ENCODE assay signal across 8 cellular contexts in the genomic region with DNA sequence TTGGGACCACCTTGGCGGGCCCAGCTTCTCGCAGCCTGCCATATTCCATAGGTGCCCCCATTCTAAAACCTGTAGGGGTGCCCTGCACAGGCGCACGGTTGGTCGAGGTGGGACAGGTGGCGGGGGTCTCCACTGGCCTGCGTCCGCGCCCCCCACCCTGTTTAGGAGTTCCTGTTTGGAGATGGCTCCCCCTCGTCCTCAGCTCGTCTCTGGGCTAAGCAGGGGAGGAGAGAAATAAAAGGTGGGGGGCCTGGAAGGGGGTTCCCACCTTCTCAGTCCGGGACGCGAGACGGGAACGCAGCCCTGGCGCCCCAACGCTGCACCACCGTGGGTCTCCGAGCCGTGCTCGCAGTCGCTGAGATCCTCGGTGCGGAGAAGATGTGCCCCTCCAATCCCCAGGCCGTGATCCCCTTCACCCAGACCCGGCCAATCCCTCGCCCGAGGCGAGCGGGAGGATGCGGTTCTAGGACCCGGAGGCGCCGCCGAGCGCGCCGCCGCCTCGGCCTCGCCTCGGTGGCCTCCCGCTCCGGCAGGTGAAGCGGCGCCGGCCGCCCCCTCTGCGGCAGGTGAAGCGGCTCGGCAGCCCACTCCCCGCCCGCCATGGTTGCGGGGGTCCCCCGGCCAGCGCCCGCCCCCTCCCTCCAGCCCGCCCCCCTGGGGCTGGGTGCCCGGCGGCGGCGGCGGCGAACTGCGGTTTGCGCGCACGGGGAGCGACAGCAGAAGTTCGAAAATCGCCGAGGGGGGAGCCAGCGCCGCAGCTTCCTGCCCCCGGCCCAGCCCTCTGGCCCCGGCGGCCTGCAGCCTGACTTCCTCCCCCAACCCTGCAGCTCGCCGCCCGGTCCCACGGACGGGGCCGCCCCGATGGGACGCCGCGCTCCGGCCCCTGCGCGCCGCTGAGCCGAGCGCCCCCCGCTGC. TPM values are rescaled to one million over a fixed set of nuclear protein-coding genes. Genes with fewer than 3 reads are reported as not detected.
DNase-seq lines count a peak whose midpoint lies in the region; ATAC-seq and TF ChIP-seq lines count a peak whose summit lies in the region.

A gene with protein sequence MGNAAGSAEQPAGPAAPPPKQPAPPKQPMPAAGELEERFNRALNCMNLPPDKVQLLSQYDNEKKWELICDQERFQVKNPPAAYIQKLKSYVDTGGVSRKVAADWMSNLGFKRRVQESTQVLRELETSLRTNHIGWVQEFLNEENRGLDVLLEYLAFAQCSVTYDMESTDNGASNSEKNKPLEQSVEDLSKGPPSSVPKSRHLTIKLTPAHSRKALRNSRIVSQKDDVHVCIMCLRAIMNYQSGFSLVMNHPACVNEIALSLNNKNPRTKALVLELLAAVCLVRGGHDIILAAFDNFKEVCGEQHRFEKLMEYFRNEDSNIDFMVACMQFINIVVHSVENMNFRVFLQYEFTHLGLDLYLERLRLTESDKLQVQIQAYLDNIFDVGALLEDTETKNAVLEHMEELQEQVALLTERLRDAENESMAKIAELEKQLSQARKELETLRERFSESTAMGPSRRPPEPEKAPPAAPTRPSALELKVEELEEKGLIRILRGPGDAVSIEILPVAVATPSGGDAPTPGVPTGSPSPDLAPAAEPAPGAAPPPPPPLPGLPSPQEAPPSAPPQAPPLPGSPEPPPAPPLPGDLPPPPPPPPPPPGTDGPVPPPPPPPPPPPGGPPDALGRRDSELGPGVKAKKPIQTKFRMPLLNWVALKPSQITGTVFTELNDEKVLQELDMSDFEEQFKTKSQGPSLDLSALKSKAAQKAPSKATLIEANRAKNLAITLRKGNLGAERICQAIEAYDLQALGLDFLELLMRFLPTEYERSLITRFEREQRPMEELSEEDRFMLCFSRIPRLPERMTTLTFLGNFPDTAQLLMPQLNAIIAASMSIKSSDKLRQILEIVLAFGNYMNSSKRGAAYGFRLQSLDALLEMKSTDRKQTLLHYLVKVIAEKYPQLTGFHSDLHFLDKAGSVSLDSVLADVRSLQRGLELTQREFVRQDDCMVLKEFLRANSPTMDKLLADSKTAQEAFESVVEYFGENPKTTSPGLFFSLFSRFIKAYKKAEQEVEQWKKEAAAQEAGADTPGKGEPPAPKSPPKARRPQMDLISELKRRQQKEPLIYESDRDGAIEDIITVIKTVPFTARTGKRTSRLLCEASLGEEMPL (plus strand): TSS at position 805 of the 916 bp plus-strand sequence. CDS start 240 bp downstream, outside the sequence.

- CTCF ChIA-PET in PC-3 (lab: Charles Lee): no interaction called here

- no peaks in the 10 kb centered on the region for H3K36me3 ChIP-seq in PC-3 (ENCODE audit: low read depth, low read length)
- peaks cover 0 to 8% (median 0%) of the 10 kb centered on the region in 9 donors for H3K36me3 ChIP-seq in heart right ventricle
- no peaks in the 10 kb centered on the region for H3K36me3 ChIP-seq in prostate gland

- H3K27ac ChIP-seq in PC-3 (ENCODE audit: low read length) (no peak within 1 kb of the TSS), heart right ventricle (peak within 1 kb of the TSS in 9 of 10 donors; percentile 39 to 91 (median 73)), prostate gland (peak within 1 kb of the TSS in 1 of 2 donors; percentile 43)

- 0 out of 2 replicates have a peak, but pooled peaks cover 6% of the 10 kb centered on the region for H3K79me2 ChIP-seq in PC-3 (ENCODE audit: low read length)

- TF ChIP-seq CTCF in PC-3 (conservative IDR thresholded peaks at IDR 0.05; ENCODE audit: low read depth, low read length): no peak
- TF ChIP-seq CTCF in heart right ventricle (IDR thresholded peaks at IDR 0.05): no peak
- no peak for TF ChIP-seq CTCF in prostate gland (IDR thresholded peaks at IDR 0.05)

- H3K27me3 ChIP-seq in PC-3 (ENCODE audit: low read length) (no peaks in the 10 kb centered on the region), heart right ventricle (no peaks in the 10 kb centered on the region), prostate gland (replicated peaks; ENCODE audit: insufficient read depth) (no peaks in the 10 kb centered on the region)

- peak; percentile 7 for ATAC-seq in PC-3
- ATAC-seq in heart right ventricle: peak in 4 of 8 donors; percentile 15 to 47 (median 29)
- no peak for ATAC-seq in GM19397 (IDR thresholded peaks at IDR 0.05; ENCODE audit: unreplicated experiment)

- no peaks in the 10 kb centered on the region for H3K9me2 ChIP-seq in PC-3 (replicated peaks; ENCODE audit: low read length)

- H3F3A ChIP-seq in PC-3 (ENCODE audit: low read length, unreplicated experiment): no peaks in the 10 kb centered on the region

- 5 to 6% methylated on average over 66 to 94 of the region's 95 CpGs for WGBS in heart right ventricle, 2 donors
- 5% methylated on average over 55 of the region's 95 CpGs for WGBS in prostate gland

- POLR2A ChIA-PET in PC-3 (lab: Charles Lee; ENCODE audit: unreplicated experiment): interaction anchor here (1.4 kb wide), 1 partner anchor 73 kb away, joined by 6 read pairs; the partner anchor contains the start of gene HEXIM1

- H3K4me3 ChIP-seq in PC-3 (ENCODE audit: low read length) (peak within 1 kb of the TSS; percentile 66), heart right ventricle (peak within 1 kb of the TSS; percentile 34 to 72 (median 66)), prostate gland (peak within 1 kb of the TSS; percentile 48 to 54)

- DNase-seq in SIG-M5 treated with dmso at 0.1 percent for 504 hours (lab: John Stamatoyannopoulos, UW; ENCODE audit: unreplicated experiment) (peak; percentile 68), SIG-M5 (lab: John Stamatoyannopoulos, UW) (no peak), PC-3 (peak; percentile 35), heart right ventricle (peak; percentile 57 to 73), prostate gland (ENCODE audit: low spot score) (no peak), LoVo (ENCODE audit: low spot score) (no peak)
- peak; percentile 64 for DNase-seq in activated naive CD4-positive, alpha-beta T cell treated with Interleukin-2 at 50 U/mL for 16 hours

- H4K20me1 ChIP-seq in PC-3 (ENCODE audit: low read length): no peaks in the 10 kb centered on the region

- H3K9me3 ChIP-seq in PC-3 (ENCODE audit: low read length) (no peaks in the 10 kb centered on the region), heart right ventricle (no peaks in the 10 kb centered on the region), prostate gland (no peaks in the 10 kb centered on the region)

- H2AFZ ChIP-seq in PC-3 (ENCODE audit: low read length): peak within 1 kb of the TSS; percentile 69

- peak within 1 kb of the TSS; percentile 85 for H3K4me2 ChIP-seq in PC-3 (ENCODE audit: low read length)

- peak within 1 kb of the TSS; percentile 13; the same call in 1 of the 2 replicates for H3K9ac ChIP-seq in PC-3 (ENCODE audit: low read length)

- H3K4me1 ChIP-seq in PC-3 (ENCODE audit: insufficient read depth, low read length) (peaks cover 32% of the 10 kb centered on the region), heart right ventricle (peaks cover 6 to 62% (median 41%) of the 10 kb centered on the region in 9 donors), prostate gland (replicated peaks) (no peaks in the 10 kb centered on the region)

- intact Hi-C loops in PC-3 (cut with micrococcal nuclease) (no loop called here), heart right ventricle (cut with DNase I) (loop anchor here in 5 of 10 donors (5.0 to 10.0 kb wide), 4 partner anchors 53 to 166 kb away; partner anchors contain the start of gene MAP3K14 (in 1 of the 5)), prostate gland (cut with DNase I) (no loop called here)

- no peak for TF ChIP-seq POLR2A in prostate gland (IDR thresholded peaks at IDR 0.05)

- BruUV-seq in PC-3 (replicated peaks; lab: Mats Ljungman, UMichigan): no TSS peak

RNA-seq across cellular contexts. Expression of the gene that starts here (rescaled TPM):
- 8.2 and 14.2 TPM in 2 replicates for total RNA-seq in PC-3 (2014; rRNA removed)
- total RNA-seq in heart right ventricle: 10 to 100 TPM in 5 of 10 donors, 1 to 10 TPM in 5; 6.3 to 28.7 (median 9.8) TPM
- 10 to 100 TPM in 1 of 2 donors, 1 to 10 TPM in 1; 5.3 to 11.1 TPM for polyA plus RNA-seq in heart right ventricle
- total RNA-seq in prostate gland: 10 to 100 TPM in 1 of 2 donors, 1 to 10 TPM in 1; 3.6 to 12.2 TPM

Comparison
In these comparisons a context has a peak if more than half of its experiments do, and no peak if none do; other contexts are left out.
1. DNase-seq: peak in SIG-M5 treated with dmso at 0.1 percent for 504 hours (single experiment), PC-3 (single experiment), activated naive CD4-positive, alpha-beta T cell treated with Interleukin-2 at 50 U/mL for 16 hours (single experiment) and heart right ventricle (2 of 2); none in SIG-M5 (single experiment), prostate gland (single experiment) and LoVo (single experiment).
2. Peak in every context shown above with its lines, with median percentiles within 50 percentile points of each other: H3K4me3 ChIP-seq.